Comparison of ENCODE assay signal across 1 cellular context in genomic region chr2:33529771-33530481, GRCh38.
TF ChIP-seq lines count a peak whose summit lies in the region.

No MANE protein-coding gene starts in this region.

TF ChIP-seq in WTC11, 78 proteins besides CTCF, POLR2A, EP300 and RAD21 (continued from another document):
- no peak for TF ChIP-seq STAT6 (CRISPR knock-in tag; conservative IDR thresholded peaks at IDR 0.05; ENCODE audit: low read depth)
- TF ChIP-seq AFF4 (CRISPR knock-in tag; IDR thresholded peaks at IDR 0.05; ENCODE audit: borderline replicate concordance) = no peak
- TF ChIP-seq NR2C2 (CRISPR knock-in tag; IDR thresholded peaks at IDR 0.05) = no peak
- no peak for TF ChIP-seq IRF1 (CRISPR knock-in tag; IDR thresholded peaks at IDR 0.05)
- TF ChIP-seq ZNF138 (CRISPR knock-in tag; conservative IDR thresholded peaks at IDR 0.05) = no peak
- TF ChIP-seq ZNF219 (CRISPR knock-in tag; IDR thresholded peaks at IDR 0.05; ENCODE audit: borderline replicate concordance) = no peak
- TF ChIP-seq USF1 (CRISPR knock-in tag; IDR thresholded peaks at IDR 0.05) = no peak
